In the genomic region with DNA sequence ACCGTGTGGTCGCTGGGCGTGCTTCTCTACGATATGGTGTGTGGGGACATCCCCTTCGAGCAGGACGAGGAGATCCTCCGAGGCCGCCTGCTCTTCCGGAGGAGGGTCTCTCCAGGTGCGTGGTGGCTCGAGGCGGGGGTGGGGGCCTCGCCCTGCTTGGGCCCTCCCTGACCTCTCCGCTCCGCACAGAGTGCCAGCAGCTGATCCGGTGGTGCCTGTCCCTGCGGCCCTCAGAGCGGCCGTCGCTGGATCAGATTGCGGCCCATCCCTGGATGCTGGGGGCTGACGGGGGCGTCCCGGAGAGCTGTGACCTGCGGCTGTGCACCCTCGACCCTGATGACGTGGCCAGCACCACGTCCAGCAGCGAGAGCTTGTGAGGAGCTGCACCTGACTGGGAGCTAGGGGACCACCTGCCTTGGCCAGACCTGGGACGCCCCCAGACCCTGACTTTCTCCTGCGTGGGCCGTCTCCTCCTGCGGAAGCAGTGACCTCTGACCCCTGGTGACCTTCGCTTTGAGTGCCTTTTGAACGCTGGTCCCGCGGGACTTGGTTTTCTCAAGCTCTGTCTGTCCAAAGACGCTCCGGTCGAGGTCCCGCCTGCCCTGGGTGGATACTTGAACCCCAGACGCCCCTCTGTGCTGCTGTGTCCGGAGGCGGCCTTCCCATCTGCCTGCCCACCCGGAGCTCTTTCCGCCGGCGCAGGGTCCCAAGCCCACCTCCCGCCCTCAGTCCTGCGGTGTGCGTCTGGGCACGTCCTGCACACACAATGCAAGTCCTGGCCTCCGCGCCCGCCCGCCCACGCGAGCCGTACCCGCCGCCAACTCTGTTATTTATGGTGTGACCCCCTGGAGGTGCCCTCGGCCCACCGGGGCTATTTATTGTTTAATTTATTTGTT, we compare ENCODE assay signal across 8 cellular contexts. TPM values are rescaled to one million over a fixed set of nuclear protein-coding genes. Genes with fewer than 3 reads are reported as not detected.
DNase-seq lines count a peak whose midpoint lies in the region; ATAC-seq and TF ChIP-seq lines count a peak whose summit lies in the region.

No MANE protein-coding gene starts in this region.

- DNase-seq in 8988T (peak; percentile 34), MM.1S (peak; percentile 4), memory B cell (ENCODE audit: low spot score in 2 of 2) (no peak), transverse colon (peak; percentile 25), NCI-H187 (lab: John Stamatoyannopoulos, UW) (no peak), OCI-M1 (lab: John Stamatoyannopoulos, UW) (no peak), HuH-7 (ENCODE audit: low spot score) (no peak)
- DNase-seq in central memory CD8-positive, alpha-beta T cell (ENCODE audit: low spot score in 2 of 2): no peak

- TF ChIP-seq CTCF in MM.1S (IDR thresholded peaks at IDR 0.05; ENCODE audit: low read length): no peak
- TF ChIP-seq CTCF in transverse colon (IDR thresholded peaks at IDR 0.05): peak in 1 of 5 experiments; percentile 23

- peaks cover 29% of the 10 kb centered on the region for H3K4me1 Mint-ChIP-seq in central memory CD8-positive, alpha-beta T cell
- H3K4me1 Mint-ChIP-seq in memory B cell: peaks cover 40% of the 10 kb centered on the region

- no peak overlapping the region for H3K4me2 ChIP-seq in MM.1S (ENCODE audit: low read depth, low read length)

- no peak overlapping the region for H3K27ac ChIP-seq in MM.1S (ENCODE audit: low read length)
- peak overlapping the region; percentile 93 to 95 (median 94) for H3K27ac ChIP-seq in transverse colon

- TF ChIP-seq POLR2A in transverse colon (IDR thresholded peaks at IDR 0.05): no peak

- H3K4me3 ChIP-seq in MM.1S (ENCODE audit: low read length): no peak overlapping the region
- H3K4me3 ChIP-seq in transverse colon: peak overlapping the region; percentile 86 to 99 (median 94)

- peaks cover 70% of the 10 kb centered on the region for H3K36me3 Mint-ChIP-seq in central memory CD8-positive, alpha-beta T cell (ENCODE audit: insufficient read depth)
- peaks cover 4% of the 10 kb centered on the region for H3K36me3 Mint-ChIP-seq in memory B cell

- H3K4me3 Mint-ChIP-seq in central memory CD8-positive, alpha-beta T cell: peak overlapping the region; percentile 94
- peak overlapping the region; percentile 63 for H3K4me3 Mint-ChIP-seq in memory B cell

- peak overlapping the region; percentile 96 for H3K27ac Mint-ChIP-seq in central memory CD8-positive, alpha-beta T cell (ENCODE audit: low read depth)
- H3K27ac Mint-ChIP-seq in memory B cell: peak overlapping the region; percentile 96

- no peak overlapping the region for H2AFZ ChIP-seq in MM.1S (ENCODE audit: low read length)

- H3K27me3 ChIP-seq in MM.1S (replicated peaks; ENCODE audit: insufficient read depth, low read length): no peaks in the 10 kb centered on the region
- H3K27me3 ChIP-seq in transverse colon: no peaks in the 10 kb centered on the region

- H3K9me3 ChIP-seq in MM.1S (replicated peaks; ENCODE audit: insufficient read depth, low read length) (no peaks in the 10 kb centered on the region), transverse colon (no peaks in the 10 kb centered on the region)

- H3K9ac ChIP-seq in MM.1S (ENCODE audit: low read length): no peak overlapping the region

- intact Hi-C loops in transverse colon (cut with DNase I; ENCODE audit: low total_unique reads): no loop called here

- TF ChIP-seq EP300 in transverse colon (IDR thresholded peaks at IDR 0.05; ENCODE audit: low read depth): no peak

- H4K20me1 ChIP-seq in MM.1S (ENCODE audit: insufficient read depth, low read length): no peaks in the 10 kb centered on the region

- no peaks in the 10 kb centered on the region for H3K27me3 Mint-ChIP-seq in central memory CD8-positive, alpha-beta T cell
- no peaks in the 10 kb centered on the region for H3K27me3 Mint-ChIP-seq in memory B cell

- no peak for ATAC-seq in central memory CD8-positive, alpha-beta T cell (replicated peaks; ENCODE audit: extremely low read depth, poor library complexity, severe bottlenecking)
- ATAC-seq in memory B cell (ENCODE audit: low read depth): no peak

- 52 to 86% methylated on average over 4 to 47 of the region's 63 CpGs for WGBS in transverse colon (ENCODE audit: low coverage in 1 of 2), 2 donors

- H3K79me2 ChIP-seq in MM.1S (ENCODE audit: low read length): peaks cover 32% of the 10 kb centered on the region

- 0 out of 2 replicates have a peak, but pooled peaks cover 9% of the 10 kb centered on the region for H3K4me1 ChIP-seq in MM.1S (ENCODE audit: low read length)
- peaks cover 30 to 60% (median 57%) of the 10 kb centered on the region in 4 donors for H3K4me1 ChIP-seq in transverse colon

- H3K9me2 ChIP-seq in MM.1S (replicated peaks; ENCODE audit: insufficient read depth, low read length): no peaks in the 10 kb centered on the region

- no peaks in the 10 kb centered on the region for H3K9me3 Mint-ChIP-seq in central memory CD8-positive, alpha-beta T cell
- no peaks in the 10 kb centered on the region for H3K9me3 Mint-ChIP-seq in memory B cell

- H3K36me3 ChIP-seq in MM.1S (replicated peaks; ENCODE audit: insufficient read depth, low read length) (0 out of 2 replicates have a peak, but pooled peaks cover 6% of the 10 kb centered on the region), transverse colon (peaks cover 0 to 13% (median 8%) of the 10 kb centered on the region in 4 donors)

- in situ Hi-C loops in transverse colon (cut with MboI; ENCODE audit: low pct_ligation_motif_present in 1 of 4, low pct_unique_long_range_greater_than_20kb in 1 of 4, low sequenced_read_pairs in 3 of 4): loop anchor here in 1 of 4 donors (25.0 kb wide), 1 partner anchor 101 kb away; a partner anchor contains a TSS

- no peaks in the 10 kb centered on the region for H3F3A ChIP-seq in MM.1S (ENCODE audit: insufficient read depth, low read length)

RNA-seq across cellular contexts. Expression of a gene that starts 2.4 kb away (rescaled TPM):
- 100 to 1,000 TPM; 115 to 290 (median 147) TPM for total RNA-seq in transverse colon

RNA-seq across cellular contexts. Expression of a gene that starts 44.6 kb away (rescaled TPM):
- 10 to 100 TPM; 31.0 to 37.9 (median 36.4) TPM for total RNA-seq in transverse colon

RNA-seq across cellular contexts. Expression of a gene that starts 44.8 kb away (rescaled TPM):
- total RNA-seq in transverse colon: 10 to 100 TPM; 10.1 to 24.4 (median 18.3) TPM

RNA-seq across cellular contexts. Expression of a gene that starts 49.6 kb away (rescaled TPM):
- 1 to 10 TPM in 2 of 4 donors, under 1 TPM in 2; 0.32 to 2.2 (median 1.3) TPM for total RNA-seq in transverse colon

Comparison
In these comparisons a context has a peak if more than half of its experiments do, and no peak if none do; other contexts are left out.
1. DNase-seq: peak in 8988T (single experiment), MM.1S (single experiment) and transverse colon (single experiment); none in central memory CD8-positive, alpha-beta T cell (0 of 2), memory B cell (0 of 2), NCI-H187 (0 of 2), OCI-M1 (single experiment) and HuH-7 (single experiment).